ENCODE assay signal across 13 cellular contexts in genomic region chr2:26292646-26293045, GRCh38.
DNase-seq lines count a peak whose midpoint lies in the region; ATAC-seq and TF ChIP-seq lines count a peak whose summit lies in the region.
"Had no signal": no experiment of that assay in that cellular context is flagged by ENCODE, and none has a peak within 500 bp of the region (broad histone marks: within the 10 kb centered on the region; RNA-seq: fewer than 3 reads in every experiment).

No MANE protein-coding gene starts in this region.

- DNase-seq in EH (ENCODE audit: low read depth): peak; percentile 36
- DNase-seq in RWPE2 (ENCODE audit: low spot score): no peak
- peak; percentile 27 for DNase-seq in fibroblast of peridontal ligament (ENCODE audit: extremely low read depth)
- peak in 29 of 56 donors; percentile 3 to 81 (median 37) for DNase-seq in nucleus accumbens (lab: John Stamatoyannopoulos, UW)
- no peak for DNase-seq in KG1 (lab: John Stamatoyannopoulos, UW)
- DNase-seq in GDM1 (lab: John Stamatoyannopoulos, UW): no peak
- DNase-seq: activated CD4-positive, CD25-positive, alpha-beta regulatory T cell; DMS153; erythroblast; mucosa of descending colon; stimulated activated CD4-positive, alpha-beta T cell treated with anti-CD3 and anti-CD28 coated beads, Interleukin-4, amount 100 ng/mL, for 1 hour had no signal

- no peaks in the 10 kb centered on the region for H3K27me3 ChIP-seq in RWPE2 (ENCODE audit: insufficient read depth, poor library complexity, severe bottlenecking)

- ATAC-seq in RWPE2 (ENCODE audit: low read depth) (peak; percentile 98), HG03460 (IDR thresholded peaks at IDR 0.05; ENCODE audit: unreplicated experiment) (no peak), GM21515 (IDR thresholded peaks at IDR 0.05; ENCODE audit: unreplicated experiment) (no peak)
- ATAC-seq: mucosa of descending colon had no signal

- H3K4me3 ChIP-seq in RWPE2 (ENCODE audit: severe bottlenecking): no peak overlapping the region
- H3K4me3 ChIP-seq: mucosa of descending colon had no signal

- H3K9me3 ChIP-seq in RWPE2 (ENCODE audit: severe bottlenecking): no peaks in the 10 kb centered on the region
- H3K9me3 ChIP-seq: mucosa of descending colon had no signal

- peaks cover 6% of the 10 kb centered on the region for H3K4me1 ChIP-seq in RWPE2 (ENCODE audit: insufficient read depth, poor library complexity, severe bottlenecking)

- peak overlapping the region; percentile 41 for H3K27ac ChIP-seq in RWPE2 (ENCODE audit: poor library complexity, severe bottlenecking)

- no peak for TF ChIP-seq CTCF in RWPE2 (IDR thresholded peaks at IDR 0.05; ENCODE audit: poor library complexity, severe bottlenecking)

- peaks cover 3% of the 10 kb centered on the region for H3K36me3 ChIP-seq in RWPE2 (ENCODE audit: low read depth)

Comparison
In these comparisons a context has a peak if more than half of its experiments do, and no peak if none do; other contexts are left out.
1. DNase-seq: peak in EH (single experiment), fibroblast of peridontal ligament (single experiment) and nucleus accumbens (29 of 56); none in RWPE2 (single experiment), KG1 (single experiment) and GDM1 (single experiment).